ENCODE assay signal across 10 cellular contexts in genomic region chr5:138675998-138676397, GRCh38.
"Had no signal": no experiment of that assay in that cellular context is flagged by ENCODE, and none has a peak within 500 bp of the region (broad histone marks: within the 10 kb centered on the region; RNA-seq: fewer than 3 reads in every experiment).

No MANE protein-coding gene starts in this region.

- H3K4me1 Mint-ChIP-seq: GM23338, H9 had no signal

- ATAC-seq: GM23338, K562 had no signal

- H3K4me3 ChIP-seq: GM23338, K562 had no signal

- H3K4me3 Mint-ChIP-seq: GM23338, H9, HFFc6 had no signal

- H3K9me3 Mint-ChIP-seq: GM23338 had no signal

- H3K27ac Mint-ChIP-seq: GM23338, H9, HFFc6 had no signal

- FAIRE-seq: H1, H54, HTR-8/SVneo, K562 had no signal

- DNase-seq: H9, HCEC 1CT, HFFc6, IMR-90, KG1 had no signal
